ENCODE assay signal across 10 cellular contexts in genomic region chr6:111263837-111264236, GRCh38.
A peak's percentile ranks its signal among the peaks of the same experiment; 100 is the strongest.
DNase-seq lines count a peak whose midpoint lies in the region; ATAC-seq and TF ChIP-seq lines count a peak whose summit lies in the region.
"Had no signal": no experiment of that assay in that cellular context is flagged by ENCODE, and none has a peak within 500 bp of the region (broad histone marks: within the 10 kb centered on the region; RNA-seq: fewer than 3 reads in every experiment).

No MANE protein-coding gene starts in this region.

- H3K27ac ChIP-seq in heart right ventricle, result peak overlapping the region in 1 of 10 donors; percentile 13
- no peak overlapping the region for H3K27ac ChIP-seq in sigmoid colon

- TF ChIP-seq POLR2A in sigmoid colon (IDR thresholded peaks at IDR 0.05), result no peak

- 82 to 83% methylated on average over 4 of the region's 4 CpGs for WGBS in heart right ventricle, 2 donors
- WGBS in sigmoid colon, 2 donors, result 90 to 94% methylated on average over 4 of the region's 4 CpGs

- TF ChIP-seq CTCF in heart right ventricle (IDR thresholded peaks at IDR 0.05) (no peak), sigmoid colon (IDR thresholded peaks at IDR 0.05) (no peak)

- H3K27me3 ChIP-seq in heart right ventricle (no peaks in the 10 kb centered on the region), sigmoid colon (no peaks in the 10 kb centered on the region)

- peak; percentile 61 for DNase-seq in 8988T
- DNase-seq in GM03348 (ENCODE audit: low spot score), result peak; percentile 75
- DNase-seq in fibroblast of peridontal ligament (ENCODE audit: extremely low read depth), result peak; percentile 62
- no peak for DNase-seq in DMS 273 (lab: John Stamatoyannopoulos, UW; ENCODE audit: unreplicated experiment)
- DNase-seq in medulla oblongata (ENCODE audit: extremely low spot score), result no peak
- DNase-seq in heart right ventricle, result no peak
- DNase-seq in sigmoid colon, result no peak
- DNase-seq: NCI-H187 treated with DMSO at 0.1 percent for 48 hours had no signal

- intact Hi-C loops in heart right ventricle (cut with DNase I) (loop anchor here in 1 of 10 donors (10.0 kb wide), 1 partner anchor 381 kb away; no protein-coding TSS in a partner anchor), sigmoid colon (cut with DNase I) (loop anchor here (10.0 kb wide), 1 partner anchor 81 kb away; no protein-coding TSS in a partner anchor)

- H3K4me1 ChIP-seq in heart right ventricle (peaks cover 0 to 32% (median 22%) of the 10 kb centered on the region in 9 donors), sigmoid colon (peaks cover 0 to 46% (median 17%) of the 10 kb centered on the region in 4 donors)

- ATAC-seq in SK-N-SH treated with all-trans-retinoic acid at 6 μM for 48 hours, result peak; percentile 56
- no peak for ATAC-seq in heart right ventricle
- ATAC-seq: Right ventricle myocardium inferior had no signal

- TF ChIP-seq EP300 in sigmoid colon (IDR thresholded peaks at IDR 0.05), result no peak

- no peaks in the 10 kb centered on the region for H3K9me3 ChIP-seq in heart right ventricle
- H3K9me3 ChIP-seq in sigmoid colon, result no peaks in the 10 kb centered on the region

- H3K36me3 ChIP-seq in heart right ventricle (peaks cover 0 to 51% (median 13%) of the 10 kb centered on the region in 9 donors), sigmoid colon (peaks cover 0 to 44% (median 10%) of the 10 kb centered on the region in 4 donors)

- H3K4me3 ChIP-seq in heart right ventricle, result no peak overlapping the region
- H3K4me3 ChIP-seq in sigmoid colon, result no peak overlapping the region

TF ChIP-seq in SK-N-SH treated with all-trans-retinoic acid at 6 μM for 48 hours, 23 proteins besides CTCF, POLR2A, EP300 and RAD21:
- TF ChIP-seq ZC3H10 (CRISPR knock-in tag; IDR thresholded peaks at IDR 0.05), result peak; percentile 86
- peak; percentile 63 for TF ChIP-seq ISL1 (CRISPR knock-in tag; IDR thresholded peaks at IDR 0.05)
- TF ChIP-seq ARNTL (CRISPR knock-in tag; IDR thresholded peaks at IDR 0.05; ENCODE audit: borderline replicate concordance, low read depth), result no peak
- peak; percentile 74; the same call in 1 of the 2 replicates for TF ChIP-seq PATZ1 (CRISPR knock-in tag; IDR thresholded peaks at IDR 0.05; ENCODE audit: borderline replicate concordance)
- peak; percentile 65; the same call in 1 of the 2 replicates for TF ChIP-seq TOX (CRISPR knock-in tag; IDR thresholded peaks at IDR 0.05; ENCODE audit: borderline replicate concordance)

Comparison
In these comparisons a context has a peak if more than half of its experiments do, and no peak if none do; other contexts are left out.
1. DNase-seq: peak in 8988T (single experiment), GM03348 (single experiment) and fibroblast of peridontal ligament (single experiment); none in DMS 273 (single experiment), medulla oblongata (single experiment), heart right ventricle (0 of 2) and sigmoid colon (single experiment).